ENCODE assay signal across 8 cellular contexts in genomic region chr11:19116315-19116970, GRCh38. TPM values are rescaled to one million over a fixed set of nuclear protein-coding genes. Genes with fewer than 3 reads are reported as not detected.
DNase-seq lines count a peak whose midpoint lies in the region; ATAC-seq, FAIRE-seq and TF ChIP-seq lines count a peak whose summit lies in the region.

No MANE protein-coding gene starts in this region.

- TF ChIP-seq EP300 in HepG2 (IDR thresholded peaks at IDR 0.05; ENCODE audit: low read depth in 2 of 2, low read length in 2 of 2): no peak
- TF ChIP-seq EP300 in HepG2 (CRISPR knock-in tag; IDR thresholded peaks at IDR 0.05; ENCODE audit: borderline replicate concordance): no peak
- no peak for TF ChIP-seq EP300 in transverse colon (IDR thresholded peaks at IDR 0.05; ENCODE audit: low read depth)

- no peaks in the 10 kb centered on the region for H4K20me1 ChIP-seq in HepG2 (ENCODE audit: insufficient read depth, low read length)

- WGBS in HepG2 (ENCODE audit: low lambda C conversion rate): 7% methylated on average over 14 of the region's 16 CpGs
- 17 to 24% methylated on average over 11 to 16 of the region's 16 CpGs for WGBS in transverse colon (ENCODE audit: low coverage in 1 of 2), 2 donors

- peak; percentile 22 for DNase-seq in activated naive CD4-positive, alpha-beta T cell treated with anti-CD3 and anti-CD28 coated beads, Interleukin-2, amount 10 ng/mL, durations not matched to agents 7 days and 5 days
- DNase-seq in activated naive CD4-positive, alpha-beta T cell treated with anti-CD3 and anti-CD28 coated beads, Interleukin-2, amount 50 U/mL, for 16 hours: no peak
- DNase-seq in activated naive CD8-positive, alpha-beta T cell treated with anti-CD3 and anti-CD28 coated beads for 36 hours: peak; percentile 6
- DNase-seq in HepG2 (ENCODE audit: low spot score) (no peak), transverse colon (no peak), NCI-H345 treated with DMSO at 0.1 percent for 48 hours (lab: John Stamatoyannopoulos, UW; ENCODE audit: unreplicated experiment) (no peak), GM03348 (ENCODE audit: low spot score) (no peak)

- TF ChIP-seq CTCF in HepG2 (CRISPR knock-in tag; IDR thresholded peaks at IDR 0.05) (no peak), transverse colon (IDR thresholded peaks at IDR 0.05) (no peak)

- FAIRE-seq in HepG2 (lab: Jason Lieb, UNC): no peak

- peak overlapping the region; percentile 58 for H2AFZ ChIP-seq in HepG2 (ENCODE audit: low read length)

- H3K36me3 ChIP-seq in HepG2 (replicated peaks in 1 of 2; ENCODE audit: control insufficient read depth in 1 of 2, insufficient read depth in 2 of 2, low read length in 2 of 2): no peaks in the 10 kb centered on the region
- H3K36me3 ChIP-seq in transverse colon: no peaks in the 10 kb centered on the region

- H3K27me3 ChIP-seq in HepG2 (ENCODE audit: control insufficient read depth in 1 of 2, insufficient read depth in 2 of 2, low read length in 2 of 2): peaks cover 0 to 6% of the 10 kb centered on the region in 2 experiments; a peak in 3 of 5 replicates
- H3K27me3 ChIP-seq in transverse colon: no peaks in the 10 kb centered on the region

- no peaks in the 10 kb centered on the region for H3K79me2 ChIP-seq in HepG2 (ENCODE audit: insufficient read depth, low read length)

- H3K4me1 Mint-ChIP-seq in activated naive CD4-positive, alpha-beta T cell treated with anti-CD3 and anti-CD28 coated beads, Interleukin-2, amount 10 ng/mL, durations not matched to agents 7 days and 5 days: peaks cover 45% of the 10 kb centered on the region
- peaks cover 38% of the 10 kb centered on the region for H3K4me1 Mint-ChIP-seq in activated naive CD8-positive, alpha-beta T cell treated with anti-CD3 and anti-CD28 coated beads for 36 hours

- no peaks in the 10 kb centered on the region for H3K9me3 ChIP-seq in HepG2 (ENCODE audit: low read length)
- no peaks in the 10 kb centered on the region for H3K9me3 ChIP-seq in transverse colon

- H3K4me2 ChIP-seq in HepG2 (ENCODE audit: low read depth, low read length): peak overlapping the region; percentile 90

- TF ChIP-seq POLR2A in HepG2 (IDR thresholded peaks at IDR 0.05; ENCODE audit: insufficient read depth in 1 of 2, low read depth in 2 of 2, low read length in 2 of 2) (no peak), transverse colon (IDR thresholded peaks at IDR 0.05) (no peak)

- intact Hi-C loops in HepG2 (cut with micrococcal nuclease; ENCODE audit: unreplicated experiment): loop anchor here (2.0 kb wide), 1 partner anchor 46 kb away; no protein-coding TSS in a partner anchor
- intact Hi-C loops in transverse colon (cut with DNase I; ENCODE audit: low total_unique reads): no loop called here

- H3K4me3 ChIP-seq in HepG2 (replicated peaks in 1 of 3; ENCODE audit: insufficient read depth in 1 of 3, low read depth in 2 of 3, low read length in 3 of 3) (peak overlapping the region; percentile 80 to 96 (median 85)), transverse colon (peak overlapping the region in 3 of 4 donors; percentile 84 to 98 (median 96))

- H3K4me1 ChIP-seq in HepG2 (ENCODE audit: insufficient read depth, low read length) (peaks cover 18% of the 10 kb centered on the region), transverse colon (peaks cover 4 to 33% (median 17%) of the 10 kb centered on the region in 4 donors)

- peak overlapping the region; percentile 83 for H3K4me3 Mint-ChIP-seq in activated naive CD4-positive, alpha-beta T cell treated with anti-CD3 and anti-CD28 coated beads, Interleukin-2, amount 10 ng/mL, durations not matched to agents 7 days and 5 days
- peak overlapping the region; percentile 94 for H3K4me3 Mint-ChIP-seq in activated naive CD8-positive, alpha-beta T cell treated with anti-CD3 and anti-CD28 coated beads for 36 hours

- H3K36me3 Mint-ChIP-seq in activated naive CD4-positive, alpha-beta T cell treated with anti-CD3 and anti-CD28 coated beads, Interleukin-2, amount 10 ng/mL, durations not matched to agents 7 days and 5 days: peaks cover 23% of the 10 kb centered on the region
- H3K36me3 Mint-ChIP-seq in activated naive CD8-positive, alpha-beta T cell treated with anti-CD3 and anti-CD28 coated beads for 36 hours: peaks cover 30% of the 10 kb centered on the region

- CTCF ChIA-PET in activated naive CD4-positive, alpha-beta T cell treated with anti-CD3 and anti-CD28 coated beads, Interleukin-2, amount 10 ng/mL, durations not matched to agents 7 days and 5 days (lab: Charles Lee): interaction anchor here (0.6 to 1.1 kb wide), 5 partner anchors 10 to 55 kb away, joined by 3 to 4 read pairs (median 3); no protein-coding TSS in a partner anchor
- CTCF ChIA-PET in HepG2 (lab: Yijun Ruan, JAX; ENCODE audit: low intra/inter-chr PET ratio, low total read pairs): interaction anchor here (1.6 kb wide), 1 partner anchor 45 kb away, joined by 4 read pairs; no protein-coding TSS in a partner anchor

- H3K27ac ChIP-seq in HepG2 (ENCODE audit: extremely low read length, insufficient read depth, low read length): no peak overlapping the region
- H3K27ac ChIP-seq in transverse colon: peak overlapping the region in 3 of 4 donors; percentile 90 to 93 (median 92)

- peaks cover 3% of the 10 kb centered on the region for H3K27me3 Mint-ChIP-seq in activated naive CD4-positive, alpha-beta T cell treated with anti-CD3 and anti-CD28 coated beads, Interleukin-2, amount 10 ng/mL, durations not matched to agents 7 days and 5 days
- H3K27me3 Mint-ChIP-seq in activated naive CD8-positive, alpha-beta T cell treated with anti-CD3 and anti-CD28 coated beads for 36 hours: no peaks in the 10 kb centered on the region

- ATAC-seq in HepG2 (0 out of 3 replicates have a peak, but pooled peaks have one; percentile 6), HG03280 (IDR thresholded peaks at IDR 0.05; ENCODE audit: unreplicated experiment) (no peak)

- POLR2A ChIA-PET in HepG2 (lab: Yijun Ruan, JAX): interaction anchor here (0.6 kb wide), 2 partner anchors 13 to 165 kb away, joined by 3 to 4 read pairs; no protein-coding TSS in a partner anchor

- in situ Hi-C loops in HepG2 (cut with HindIII; ENCODE audit: extremely low pct_ligation_motif_present, low pct_unique_long_range_greater_than_20kb) (no loop called here), transverse colon (cut with MboI; ENCODE audit: low pct_ligation_motif_present in 1 of 4, low pct_unique_long_range_greater_than_20kb in 1 of 4, low sequenced_read_pairs in 3 of 4) (no loop called here)

- TF ChIP-seq RAD21 in HepG2 (CRISPR knock-in tag; IDR thresholded peaks at IDR 0.05): no peak

- H3K9ac ChIP-seq in HepG2 (ENCODE audit: insufficient read depth, low read depth, low read length): peak overlapping the region; percentile 21; the same call in 1 of the 2 replicates

- peak overlapping the region; percentile 82 for H3K27ac Mint-ChIP-seq in activated naive CD4-positive, alpha-beta T cell treated with anti-CD3 and anti-CD28 coated beads, Interleukin-2, amount 10 ng/mL, durations not matched to agents 7 days and 5 days
- H3K27ac Mint-ChIP-seq in activated naive CD8-positive, alpha-beta T cell treated with anti-CD3 and anti-CD28 coated beads for 36 hours: peak overlapping the region; percentile 44

- BruUV-seq in HepG2 (replicated peaks; lab: Mats Ljungman, UMichigan): no TSS peak

- no peaks in the 10 kb centered on the region for H3K9me3 Mint-ChIP-seq in activated naive CD4-positive, alpha-beta T cell treated with anti-CD3 and anti-CD28 coated beads, Interleukin-2, amount 10 ng/mL, durations not matched to agents 7 days and 5 days
- no peaks in the 10 kb centered on the region for H3K9me3 Mint-ChIP-seq in activated naive CD8-positive, alpha-beta T cell treated with anti-CD3 and anti-CD28 coated beads for 36 hours

RNA-seq across cellular contexts. Expression of gene ZDHHC13, which starts 0.5 kb away (rescaled TPM):
- 10 to 100 TPM; 16.5 to 19.3 TPM for total RNA-seq in activated naive CD8-positive, alpha-beta T cell treated with anti-CD3 and anti-CD28 coated beads for 36 hours
- 9.4 and 11.8 TPM in 2 replicates for total RNA-seq in HepG2 (2016; rRNA removed; fragmentation: Illumina TruSeq; extraction: Trizol)
- total RNA-seq in HepG2 (2016; cell fraction: cytosol; rRNA removed; fragmentation: Illumina TruSeq; extraction: Trizol; ENCODE audit: low read depth): 3.7 and 4.1 TPM in 2 replicates
- total RNA-seq in HepG2 (2016; cell fraction: insoluble cytoplasmic fraction; rRNA removed; fragmentation: Illumina TruSeq; extraction: Trizol): 8.8 and 12.5 TPM in 2 replicates
- 8.2 and 9.1 TPM in 2 replicates for total RNA-seq in HepG2 (2016; cell fraction: membrane; rRNA removed; fragmentation: Illumina TruSeq; extraction: Trizol)
- total RNA-seq in HepG2 (2016; cell fraction: nucleus; rRNA removed; fragmentation: Illumina TruSeq; extraction: Trizol): 18.3 and 19.2 TPM in 2 replicates
- 8.3 and 10.9 TPM in 2 replicates for polyA plus RNA-seq in HepG2 (2011; rRNA removed)
- 3.9 and 5.9 TPM in 2 replicates for polyA plus RNA-seq in HepG2 (2011; cell fraction: cytosol; rRNA removed)
- 10.2 and 10.4 TPM in 2 replicates for polyA plus RNA-seq in HepG2 (2011; cell fraction: nucleus; rRNA removed)
- polyA plus RNA-seq in HepG2 (2012): 4.9 and 5.7 TPM in 2 replicates
- polyA plus RNA-seq in HepG2 (2016; cell fraction: cytosol; fragmentation: Illumina TruSeq; extraction: Trizol; ENCODE audit: low read depth): 2.3 and 3.1 TPM in 2 replicates
- 6.7 and 8.1 TPM in 2 replicates for polyA plus RNA-seq in HepG2 (2016; cell fraction: insoluble cytoplasmic fraction; fragmentation: Illumina TruSeq; extraction: Trizol; ENCODE audit: low read depth)
- polyA plus RNA-seq in HepG2 (2016; cell fraction: membrane; fragmentation: Illumina TruSeq; extraction: Trizol; ENCODE audit: low read depth): 5.6 and 5.8 TPM in 2 replicates
- 22.2 and 23.1 TPM in 2 replicates for polyA plus RNA-seq in HepG2 (2016; cell fraction: nucleus; fragmentation: Illumina TruSeq; extraction: Trizol; ENCODE audit: insufficient read depth, low read depth)
- polyA minus RNA-seq in HepG2 (2011; rRNA and poly(A)+ RNA removed; ENCODE audit: low replicate concordance): 6.5 and 19.4 TPM in 2 replicates
- polyA minus RNA-seq in HepG2 (2011; cell fraction: cytosol; rRNA and poly(A)+ RNA removed): 3.4 and 4.4 TPM in 2 replicates
- polyA minus RNA-seq in HepG2 (2011; cell fraction: nucleus; rRNA and poly(A)+ RNA removed): 18.3 and 18.5 TPM in 2 replicates
- total RNA-seq in transverse colon: 10 to 100 TPM; 16.1 to 33.3 (median 28.3) TPM

RNA-seq across cellular contexts. Expression of gene MRGPRX2, which starts 55.9 kb away (rescaled TPM):
- under 1 TPM in 1 of 2 experiments, not detected in 1; 0.16 TPM for total RNA-seq in activated naive CD8-positive, alpha-beta T cell treated with anti-CD3 and anti-CD28 coated beads for 36 hours
- total RNA-seq in HepG2 (2016; rRNA removed; fragmentation: Illumina TruSeq; extraction: Trizol) (not detected in 2 replicates), transverse colon (not detected)
- total RNA-seq in HepG2 (2016; cell fraction: cytosol; rRNA removed; fragmentation: Illumina TruSeq; extraction: Trizol; ENCODE audit: low read depth): not detected in 2 replicates
- total RNA-seq in HepG2 (2016; cell fraction: insoluble cytoplasmic fraction; rRNA removed; fragmentation: Illumina TruSeq; extraction: Trizol): not detected in 2 replicates
- not detected in 2 replicates for total RNA-seq in HepG2 (2016; cell fraction: membrane; rRNA removed; fragmentation: Illumina TruSeq; extraction: Trizol)
- not detected in 2 replicates for total RNA-seq in HepG2 (2016; cell fraction: nucleus; rRNA removed; fragmentation: Illumina TruSeq; extraction: Trizol)
- not detected in 2 replicates for polyA plus RNA-seq in HepG2 (2011; rRNA removed)
- not detected in 2 replicates for polyA plus RNA-seq in HepG2 (2011; cell fraction: cytosol; rRNA removed)
- polyA plus RNA-seq in HepG2 (2011; cell fraction: nucleus; rRNA removed): not detected in 2 replicates
- polyA plus RNA-seq in HepG2 (2012): not detected in 2 replicates
- not detected in 2 replicates for polyA plus RNA-seq in HepG2 (2016; cell fraction: cytosol; fragmentation: Illumina TruSeq; extraction: Trizol; ENCODE audit: low read depth)
- not detected in 2 replicates for polyA plus RNA-seq in HepG2 (2016; cell fraction: insoluble cytoplasmic fraction; fragmentation: Illumina TruSeq; extraction: Trizol; ENCODE audit: low read depth)
- not detected in 2 replicates for polyA plus RNA-seq in HepG2 (2016; cell fraction: membrane; fragmentation: Illumina TruSeq; extraction: Trizol; ENCODE audit: low read depth)
- polyA plus RNA-seq in HepG2 (2016; cell fraction: nucleus; fragmentation: Illumina TruSeq; extraction: Trizol; ENCODE audit: insufficient read depth, low read depth): not detected in 2 replicates
- not detected in 2 replicates for polyA minus RNA-seq in HepG2 (2011; rRNA and poly(A)+ RNA removed; ENCODE audit: low replicate concordance)
- not detected in 2 replicates for polyA minus RNA-seq in HepG2 (2011; cell fraction: cytosol; rRNA and poly(A)+ RNA removed)
- not detected in 2 replicates for polyA minus RNA-seq in HepG2 (2011; cell fraction: nucleus; rRNA and poly(A)+ RNA removed)

Comparison
In these comparisons a context has a peak if more than half of its experiments do, and no peak if none do; other contexts are left out.
1. DNase-seq: peak in activated naive CD4-positive, alpha-beta T cell treated with anti-CD3 and anti-CD28 coated beads, Interleukin-2, amount 10 ng/mL, durations not matched to agents 7 days and 5 days (single experiment) and activated naive CD8-positive, alpha-beta T cell treated with anti-CD3 and anti-CD28 coated beads for 36 hours (single experiment); none in activated naive CD4-positive, alpha-beta T cell treated with anti-CD3 and anti-CD28 coated beads, Interleukin-2, amount 50 U/mL, for 16 hours (single experiment), HepG2 (single experiment), transverse colon (single experiment), NCI-H345 treated with DMSO at 0.1 percent for 48 hours (single experiment) and GM03348 (single experiment).